Comparison of ENCODE assay signal across 1 cellular context in the genomic region with DNA sequence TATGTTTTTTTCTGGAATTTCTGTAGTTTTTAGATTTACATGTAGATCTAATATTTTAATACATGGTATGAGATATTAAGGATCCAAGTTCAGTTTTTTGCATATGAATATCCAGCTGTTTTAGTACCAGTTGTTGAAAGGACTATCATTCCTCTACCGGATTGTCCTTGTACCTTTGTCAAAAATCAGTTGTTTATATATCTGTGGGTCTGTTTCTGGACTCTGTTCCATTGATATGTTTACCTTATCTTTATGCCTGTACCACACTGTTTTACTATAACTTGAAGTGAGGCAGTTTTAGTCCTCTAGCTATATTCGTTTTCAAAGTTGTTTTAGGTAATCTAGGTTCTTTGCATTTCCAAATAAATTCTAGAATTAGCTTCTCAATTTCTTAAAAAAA.
A peak's percentile ranks its signal among the peaks of the same experiment; 100 is the strongest.
TF ChIP-seq lines count a peak whose summit lies in the region.

No MANE protein-coding gene starts in this region.

TF ChIP-seq in HepG2, 621 proteins besides CTCF, POLR2A, EP300 and RAD21 (continued from another document and continues in another):
- no peak for TF ChIP-seq ZNF772 (CRISPR knock-in tag; IDR thresholded peaks at IDR 0.05)
- TF ChIP-seq ADNP (CRISPR knock-in tag; IDR thresholded peaks at IDR 0.05), result no peak
- no peak for TF ChIP-seq TBP (CRISPR knock-in tag; IDR thresholded peaks at IDR 0.05)
- no peak for TF ChIP-seq ZBTB33 (CRISPR knock-in tag; IDR thresholded peaks at IDR 0.05)
- TF ChIP-seq SIX1 (CRISPR knock-in tag; IDR thresholded peaks at IDR 0.05; ENCODE audit: borderline replicate concordance), result peak; percentile 80; the same call in 1 of the 2 replicates
- TF ChIP-seq CERS6 (CRISPR knock-in tag; IDR thresholded peaks at IDR 0.05), result no peak
- TF ChIP-seq, protein P1, sequence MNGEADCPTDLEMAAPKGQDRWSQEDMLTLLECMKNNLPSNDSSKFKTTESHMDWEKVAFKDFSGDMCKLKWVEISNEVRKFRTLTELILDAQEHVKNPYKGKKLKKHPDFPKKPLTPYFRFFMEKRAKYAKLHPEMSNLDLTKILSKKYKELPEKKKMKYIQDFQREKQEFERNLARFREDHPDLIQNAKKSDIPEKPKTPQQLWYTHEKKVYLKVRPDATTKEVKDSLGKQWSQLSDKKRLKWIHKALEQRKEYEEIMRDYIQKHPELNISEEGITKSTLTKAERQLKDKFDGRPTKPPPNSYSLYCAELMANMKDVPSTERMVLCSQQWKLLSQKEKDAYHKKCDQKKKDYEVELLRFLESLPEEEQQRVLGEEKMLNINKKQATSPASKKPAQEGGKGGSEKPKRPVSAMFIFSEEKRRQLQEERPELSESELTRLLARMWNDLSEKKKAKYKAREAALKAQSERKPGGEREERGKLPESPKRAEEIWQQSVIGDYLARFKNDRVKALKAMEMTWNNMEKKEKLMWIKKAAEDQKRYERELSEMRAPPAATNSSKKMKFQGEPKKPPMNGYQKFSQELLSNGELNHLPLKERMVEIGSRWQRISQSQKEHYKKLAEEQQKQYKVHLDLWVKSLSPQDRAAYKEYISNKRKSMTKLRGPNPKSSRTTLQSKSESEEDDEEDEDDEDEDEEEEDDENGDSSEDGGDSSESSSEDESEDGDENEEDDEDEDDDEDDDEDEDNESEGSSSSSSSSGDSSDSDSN (CRISPR knock-in tag; IDR thresholded peaks at IDR 0.05), result no peak
- peak; percentile 56 for TF ChIP-seq ISL2 (CRISPR knock-in tag; IDR thresholded peaks at IDR 0.05)
- no peak for TF ChIP-seq RBAK (CRISPR knock-in tag; IDR thresholded peaks at IDR 0.05)
- TF ChIP-seq, protein P2, sequence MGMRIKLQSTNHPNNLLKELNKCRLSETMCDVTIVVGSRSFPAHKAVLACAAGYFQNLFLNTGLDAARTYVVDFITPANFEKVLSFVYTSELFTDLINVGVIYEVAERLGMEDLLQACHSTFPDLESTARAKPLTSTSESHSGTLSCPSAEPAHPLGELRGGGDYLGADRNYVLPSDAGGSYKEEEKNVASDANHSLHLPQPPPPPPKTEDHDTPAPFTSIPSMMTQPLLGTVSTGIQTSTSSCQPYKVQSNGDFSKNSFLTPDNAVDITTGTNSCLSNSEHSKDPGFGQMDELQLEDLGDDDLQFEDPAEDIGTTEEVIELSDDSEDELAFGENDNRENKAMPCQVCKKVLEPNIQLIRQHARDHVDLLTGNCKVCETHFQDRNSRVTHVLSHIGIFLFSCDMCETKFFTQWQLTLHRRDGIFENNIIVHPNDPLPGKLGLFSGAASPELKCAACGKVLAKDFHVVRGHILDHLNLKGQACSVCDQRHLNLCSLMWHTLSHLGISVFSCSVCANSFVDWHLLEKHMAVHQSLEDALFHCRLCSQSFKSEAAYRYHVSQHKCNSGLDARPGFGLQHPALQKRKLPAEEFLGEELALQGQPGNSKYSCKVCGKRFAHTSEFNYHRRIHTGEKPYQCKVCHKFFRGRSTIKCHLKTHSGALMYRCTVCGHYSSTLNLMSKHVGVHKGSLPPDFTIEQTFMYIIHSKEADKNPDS (CRISPR knock-in tag; IDR thresholded peaks at IDR 0.05), result no peak
- no peak for TF ChIP-seq KDM4B (CRISPR knock-in tag; IDR thresholded peaks at IDR 0.05)
- TF ChIP-seq, protein P3, sequence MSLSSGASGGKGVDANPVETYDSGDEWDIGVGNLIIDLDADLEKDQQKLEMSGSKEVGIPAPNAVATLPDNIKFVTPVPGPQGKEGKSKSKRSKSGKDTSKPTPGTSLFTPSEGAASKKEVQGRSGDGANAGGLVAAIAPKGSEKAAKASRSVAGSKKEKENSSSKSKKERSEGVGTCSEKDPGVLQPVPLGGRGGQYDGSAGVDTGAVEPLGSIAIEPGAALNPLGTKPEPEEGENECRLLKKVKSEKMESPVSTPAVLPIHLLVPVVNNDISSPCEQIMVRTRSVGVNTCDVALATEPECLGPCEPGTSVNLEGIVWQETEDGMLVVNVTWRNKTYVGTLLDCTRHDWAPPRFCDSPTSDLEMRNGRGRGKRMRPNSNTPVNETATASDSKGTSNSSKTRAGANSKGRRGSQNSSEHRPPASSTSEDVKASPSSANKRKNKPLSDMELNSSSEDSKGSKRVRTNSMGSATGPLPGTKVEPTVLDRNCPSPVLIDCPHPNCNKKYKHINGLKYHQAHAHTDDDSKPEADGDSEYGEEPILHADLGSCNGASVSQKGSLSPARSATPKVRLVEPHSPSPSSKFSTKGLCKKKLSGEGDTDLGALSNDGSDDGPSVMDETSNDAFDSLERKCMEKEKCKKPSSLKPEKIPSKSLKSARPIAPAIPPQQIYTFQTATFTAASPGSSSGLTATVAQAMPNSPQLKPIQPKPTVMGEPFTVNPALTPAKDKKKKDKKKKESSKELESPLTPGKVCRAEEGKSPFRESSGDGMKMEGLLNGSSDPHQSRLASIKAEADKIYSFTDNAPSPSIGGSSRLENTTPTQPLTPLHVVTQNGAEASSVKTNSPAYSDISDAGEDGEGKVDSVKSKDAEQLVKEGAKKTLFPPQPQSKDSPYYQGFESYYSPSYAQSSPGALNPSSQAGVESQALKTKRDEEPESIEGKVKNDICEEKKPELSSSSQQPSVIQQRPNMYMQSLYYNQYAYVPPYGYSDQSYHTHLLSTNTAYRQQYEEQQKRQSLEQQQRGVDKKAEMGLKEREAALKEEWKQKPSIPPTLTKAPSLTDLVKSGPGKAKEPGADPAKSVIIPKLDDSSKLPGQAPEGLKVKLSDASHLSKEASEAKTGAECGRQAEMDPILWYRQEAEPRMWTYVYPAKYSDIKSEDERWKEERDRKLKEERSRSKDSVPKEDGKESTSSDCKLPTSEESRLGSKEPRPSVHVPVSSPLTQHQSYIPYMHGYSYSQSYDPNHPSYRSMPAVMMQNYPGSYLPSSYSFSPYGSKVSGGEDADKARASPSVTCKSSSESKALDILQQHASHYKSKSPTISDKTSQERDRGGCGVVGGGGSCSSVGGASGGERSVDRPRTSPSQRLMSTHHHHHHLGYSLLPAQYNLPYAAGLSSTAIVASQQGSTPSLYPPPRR (CRISPR knock-in tag; IDR thresholded peaks at IDR 0.05; ENCODE audit: borderline replicate concordance), result no peak
- TF ChIP-seq FUBP1 (CRISPR knock-in tag; IDR thresholded peaks at IDR 0.05; ENCODE audit: borderline replicate concordance), result no peak
- TF ChIP-seq ZBTB26 (CRISPR knock-in tag; IDR thresholded peaks at IDR 0.05; ENCODE audit: borderline replicate concordance), result no peak
- no peak for TF ChIP-seq REST (IDR thresholded peaks at IDR 0.05; ENCODE audit: borderline replicate concordance in 1 of 2, low read depth in 1 of 2, low read length in 2 of 2)
- TF ChIP-seq PAXIP1 (CRISPR knock-in tag; conservative IDR thresholded peaks at IDR 0.05), result peak; percentile 97
- no peak for TF ChIP-seq TFDP1 (CRISPR knock-in tag; IDR thresholded peaks at IDR 0.05; ENCODE audit: borderline replicate concordance)
- TF ChIP-seq YY1 (IDR thresholded peaks at IDR 0.05; ENCODE audit: insufficient read depth, insufficient replicate concordance, low read depth, low read length), result no peak
- TF ChIP-seq AHR (CRISPR knock-in tag; IDR thresholded peaks at IDR 0.05), result no peak
- TF ChIP-seq KAT8 (CRISPR knock-in tag; IDR thresholded peaks at IDR 0.05), result peak; percentile 72; the same call in 1 of the 2 replicates
- TF ChIP-seq ZNF7 (CRISPR knock-in tag; IDR thresholded peaks at IDR 0.05), result no peak
- no peak for TF ChIP-seq ZNF552 (CRISPR knock-in tag; IDR thresholded peaks at IDR 0.05; ENCODE audit: borderline replicate concordance)
- TF ChIP-seq, protein P4, sequence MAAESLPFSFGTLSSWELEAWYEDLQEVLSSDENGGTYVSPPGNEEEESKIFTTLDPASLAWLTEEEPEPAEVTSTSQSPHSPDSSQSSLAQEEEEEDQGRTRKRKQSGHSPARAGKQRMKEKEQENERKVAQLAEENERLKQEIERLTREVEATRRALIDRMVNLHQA (CRISPR knock-in tag; IDR thresholded peaks at IDR 0.05), result no peak
- no peak for TF ChIP-seq RORA (CRISPR knock-in tag; IDR thresholded peaks at IDR 0.05)
